31 cellular contexts compared by ENCODE assay signal in genomic region chr2:209070262-209070661, GRCh38.
"Had no signal": no experiment of that assay in that cellular context is flagged by ENCODE, and none has a peak within 500 bp of the region (broad histone marks: within the 10 kb centered on the region; RNA-seq: fewer than 3 reads in every experiment).

No MANE protein-coding gene starts in this region.

- H3K4me3 ChIP-seq: ascending aorta, breast epithelium, cardiac muscle cell, coronary artery, dorsolateral prefrontal cortex, esophagus muscularis mucosa, gastroesophageal sphincter, heart right ventricle had no signal

- H3K27ac ChIP-seq: ascending aorta, breast epithelium, cardiac muscle cell, coronary artery, dorsolateral prefrontal cortex, esophagus muscularis mucosa, foreskin keratinocyte, gastroesophageal sphincter, heart right ventricle had no signal

- DNase-seq: activated CD4-positive, alpha-beta memory T cell treated with anti-CD3 and anti-CD28 coated beads, Interleukin-2, amount 10 ng/mL, durations not matched to agents 7 days and 5 days; activated CD4-positive, alpha-beta T cell treated with anti-CD3 and anti-CD28 coated beads for 1 hour; activated CD4-positive, alpha-beta T cell treated with anti-CD3 and anti-CD28 coated beads for 4 hours; activated CD4-positive, alpha-beta T cell treated with anti-CD3 and anti-CD28 coated beads, Interleukin-2, amount 10 ng/mL, durations not matched to agents 7 days and 5 days; activated CD4-positive, alpha-beta T cell treated with anti-CD3 and anti-CD28 coated beads, Interleukin-2, amount 50 U/mL, for 4 hours; activated CD8-positive, alpha-beta memory T cell treated with anti-CD3 and anti-CD28 coated beads, Interleukin-2, amount 50 U/mL, for 48 hours; activated gamma-delta T cell; activated naive CD4-positive, alpha-beta T cell; activated naive CD4-positive, alpha-beta T cell treated with anti-CD3 and anti-CD28 coated beads, Interleukin-2, amount 10 ng/mL, durations not matched to agents 7 days and 5 days; activated naive CD8-positive, alpha-beta T cell treated with anti-CD3 and anti-CD28 coated beads, Interleukin-2, amount 10 ng/mL, durations not matched to agents 7 days and 5 days; activated T-cell treated with anti-CD3 and anti-CD28 coated beads for 4 hours; activated T-cell treated with anti-CD3 and anti-CD28 coated beads, Interleukin-2, amount 50 U/mL, for 24 hours; activated T-cell treated with anti-CD3 and anti-CD28 coated beads, Interleukin-2, amount 50 U/mL, for 72 hours; central memory CD4-positive, alpha-beta T cell; cerebellar nuclear complex; dorsolateral prefrontal cortex; effector memory CD4-positive, alpha-beta T cell; endodermal cell; erythroblast; foreskin keratinocyte; heart right ventricle; T-helper 1 cell; T-helper 17 cell; T1000 had no signal

- H3K36me3 ChIP-seq: ascending aorta, breast epithelium, cardiac muscle cell, esophagus muscularis mucosa, gastroesophageal sphincter, heart right ventricle had no signal

- H3K27me3 ChIP-seq: ascending aorta, breast epithelium, cardiac muscle cell, dorsolateral prefrontal cortex, esophagus muscularis mucosa, foreskin keratinocyte, heart right ventricle had no signal

- H3K9me3 ChIP-seq: ascending aorta, breast epithelium, esophagus muscularis mucosa, gastroesophageal sphincter, heart right ventricle had no signal

- H3K4me1 ChIP-seq: ascending aorta, breast epithelium, esophagus muscularis mucosa, foreskin keratinocyte, gastroesophageal sphincter, heart right ventricle had no signal

- ATAC-seq: activated naive CD4-positive, alpha-beta T cell treated with anti-CD3 and anti-CD28 coated beads, Interleukin-2, amount 50 U/mL, for 72 hours; activated T-cell treated with anti-CD3 and anti-CD28 coated beads, Interleukin-2, amount 50 U/mL, for 72 hours; foreskin keratinocyte; gastroesophageal sphincter; heart right ventricle; T-helper 17 cell had no signal
